In genomic region chr3:48428088-48428862, GRCh38 we compare ENCODE assay signal across 1 cellular context.
A peak's percentile ranks its signal among the peaks of the same experiment; 100 is the strongest.
TF ChIP-seq lines count a peak whose summit lies in the region.

No MANE protein-coding gene starts in this region.

TF ChIP-seq in H1, 55 proteins besides CTCF, POLR2A, EP300 and RAD21:
- TF ChIP-seq HDAC2 (IDR thresholded peaks at IDR 0.05; ENCODE audit: borderline replicate concordance in 1 of 2, low read depth in 2 of 2, low read length in 2 of 2) (no peak), GTF2F1 (IDR thresholded peaks at IDR 0.05; ENCODE audit: borderline replicate concordance, low read depth, low read length) (no peak), CHD1 (IDR thresholded peaks at IDR 0.05; ENCODE audit: low read depth, low read length) (no peak), SIRT6 (IDR thresholded peaks at IDR 0.05; ENCODE audit: low read length) (no peak), KDM1A (IDR thresholded peaks at IDR 0.05; ENCODE audit: borderline replicate concordance, low read length) (no peak), RXRA (IDR thresholded peaks at IDR 0.05; ENCODE audit: insufficient read depth, low read depth, low read length) (no peak), CTBP2 (IDR thresholded peaks at IDR 0.05; ENCODE audit: borderline replicate concordance, insufficient read depth, insufficient read length, low read length) (no peak), POU5F1 (IDR thresholded peaks at IDR 0.05; ENCODE audit: low read depth, low read length) (no peak), CREB1 (IDR thresholded peaks at IDR 0.05) (no peak), RFX5 (IDR thresholded peaks at IDR 0.05; ENCODE audit: borderline replicate concordance, low read depth, low read length) (no peak), EZH2 (IDR thresholded peaks at IDR 0.05; ENCODE audit: low read depth, low read length, severe bottlenecking) (no peak), GABPA (IDR thresholded peaks at IDR 0.05; ENCODE audit: borderline replicate concordance, insufficient read depth, low read length) (no peak), TAF1 (IDR thresholded peaks at IDR 0.05; ENCODE audit: low read depth, low read length) (peak; percentile 28), CBX5 (IDR thresholded peaks at IDR 0.05; ENCODE audit: low read depth, low read length) (no peak), ZNF274 (IDR thresholded peaks at IDR 0.05; ENCODE audit: borderline replicate concordance, extremely low read depth, low read length) (no peak), SP1 (IDR thresholded peaks at IDR 0.05; ENCODE audit: low read depth, low read length) (no peak), RBBP5 (IDR thresholded peaks at IDR 0.05; ENCODE audit: borderline replicate concordance, low read depth, low read length) (no peak), MAFK (IDR thresholded peaks at IDR 0.05; ENCODE audit: low read depth, low read length) (no peak), POLR2AphosphoS5 (IDR thresholded peaks at IDR 0.05; ENCODE audit: low read depth, low read length) (peak; percentile 91), SIN3A (conservative IDR thresholded peaks at IDR 0.05 in 1 of 2, IDR thresholded peaks at IDR 0.05 in 1 of 2; ENCODE audit: low read depth in 1 of 2, low read length in 2 of 2) (no peak), TAF7 (optimal IDR thresholded peaks at IDR 0.05; ENCODE audit: borderline replicate concordance, low read depth, low read length) (no peak), SIX5 (IDR thresholded peaks at IDR 0.05; ENCODE audit: low read depth, low read length) (no peak), SRF (IDR thresholded peaks at IDR 0.05; ENCODE audit: low read depth, low read length) (no peak), NANOG (IDR thresholded peaks at IDR 0.05; ENCODE audit: insufficient read depth, low read depth, low read length, poor library complexity, severe bottlenecking) (no peak)
- TF ChIP-seq, protein P1, sequence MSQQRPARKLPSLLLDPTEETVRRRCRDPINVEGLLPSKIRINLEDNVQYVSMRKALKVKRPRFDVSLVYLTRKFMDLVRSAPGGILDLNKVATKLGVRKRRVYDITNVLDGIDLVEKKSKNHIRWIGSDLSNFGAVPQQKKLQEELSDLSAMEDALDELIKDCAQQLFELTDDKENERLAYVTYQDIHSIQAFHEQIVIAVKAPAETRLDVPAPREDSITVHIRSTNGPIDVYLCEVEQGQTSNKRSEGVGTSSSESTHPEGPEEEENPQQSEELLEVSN (IDR thresholded peaks at IDR 0.05) = peak; percentile 33; the same call in 1 of the 2 replicates
- TF ChIP-seq, protein P2, sequence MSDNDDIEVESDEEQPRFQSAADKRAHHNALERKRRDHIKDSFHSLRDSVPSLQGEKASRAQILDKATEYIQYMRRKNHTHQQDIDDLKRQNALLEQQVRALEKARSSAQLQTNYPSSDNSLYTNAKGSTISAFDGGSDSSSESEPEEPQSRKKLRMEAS (IDR thresholded peaks at IDR 0.05) = peak; percentile 15; the same call in 1 of the 2 replicates
